ENCODE assay signal across 8 cellular contexts in genomic region chr6:155882527-155883333, GRCh38.
DNase-seq lines count a peak whose midpoint lies in the region; ATAC-seq and TF ChIP-seq lines count a peak whose summit lies in the region.

No MANE protein-coding gene starts in this region.

- no peaks in the 10 kb centered on the region for H3K27me3 ChIP-seq in muscle layer of colon (ENCODE audit: control insufficient read depth in 1 of 2, insufficient read depth in 2 of 2, low read length in 2 of 2)
- no peaks in the 10 kb centered on the region for H3K27me3 ChIP-seq in ascending aorta

- peak; percentile 58 for ATAC-seq in GM18519 (IDR thresholded peaks at IDR 0.05; ENCODE audit: low FRiP score, unreplicated experiment)
- ATAC-seq in GM21737 (IDR thresholded peaks at IDR 0.05; ENCODE audit: unreplicated experiment), result peak; percentile 91
- ATAC-seq in HG03558 (IDR thresholded peaks at IDR 0.05; ENCODE audit: extremely low read depth, unreplicated experiment), result peak; percentile 78

- H3K9ac ChIP-seq in muscle layer of colon (ENCODE audit: low read length), result no peak overlapping the region

- TF ChIP-seq CTCF in ascending aorta (IDR thresholded peaks at IDR 0.05), result no peak

- intact Hi-C loops in ascending aorta (cut with DNase I), result no loop called here

- H3K9me3 ChIP-seq in muscle layer of colon (ENCODE audit: low read length) (no peaks in the 10 kb centered on the region), ascending aorta (no peaks in the 10 kb centered on the region)

- peaks cover 6% of the 10 kb centered on the region for H3K4me1 ChIP-seq in muscle layer of colon (ENCODE audit: insufficient read depth, low read length)
- H3K4me1 ChIP-seq in ascending aorta, result peaks cover 0 to 3% of the 10 kb centered on the region in 2 donors

- H3K36me3 ChIP-seq in muscle layer of colon (ENCODE audit: insufficient read depth, low read length) (no peaks in the 10 kb centered on the region), ascending aorta (no peaks in the 10 kb centered on the region)

- H3K27ac ChIP-seq in muscle layer of colon (ENCODE audit: low read depth, low read length) (peak overlapping the region; percentile 7), ascending aorta (no peak overlapping the region)

- no peak overlapping the region for H3K4me3 ChIP-seq in muscle layer of colon (ENCODE audit: low read depth in 1 of 2, low read length in 2 of 2)
- H3K4me3 ChIP-seq in ascending aorta, result no peak overlapping the region

- no peak for DNase-seq in ascending aorta (ENCODE audit: low spot score in 2 of 2)
- DNase-seq in NCI-H526 (lab: John Stamatoyannopoulos, UW), result no peak
- no peak for DNase-seq in globus pallidus (ENCODE audit: low spot score)
- DNase-seq in SKM-1 treated with dmso at 0.1 percent for 144 hours (lab: John Stamatoyannopoulos, UW; ENCODE audit: unreplicated experiment), result no peak
